1 cellular context compared by ENCODE assay signal in the genomic region with DNA sequence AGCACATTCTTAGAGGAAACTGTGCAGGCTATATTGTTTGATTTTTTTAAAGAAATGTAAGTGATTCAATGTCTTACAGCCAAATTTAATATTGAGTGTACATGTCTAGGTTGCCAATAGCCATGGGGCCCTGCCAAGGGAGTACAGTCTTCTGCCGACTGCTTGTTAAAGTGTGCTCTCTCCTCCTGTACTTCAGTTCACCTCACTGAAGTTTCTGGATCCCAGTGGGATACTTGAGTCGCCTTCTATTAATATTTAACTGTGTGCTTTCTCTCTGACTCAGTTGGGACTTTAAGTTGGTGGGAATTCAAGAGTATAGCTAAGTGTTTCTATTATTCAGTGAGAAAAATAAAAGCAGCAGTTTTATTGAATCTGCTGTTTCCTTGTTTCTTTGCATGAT.
TF ChIP-seq lines count a peak whose summit lies in the region.

No MANE protein-coding gene starts in this region.

TF ChIP-seq in A549, 52 proteins besides CTCF, POLR2A, EP300 and RAD21 (continued from another document):
- TF ChIP-seq HMGXB4 (CRISPR knock-in tag; IDR thresholded peaks at IDR 0.05; ENCODE audit: borderline replicate concordance) = no peak
- no peak for TF ChIP-seq ZC3H11A (IDR thresholded peaks at IDR 0.05)
- TF ChIP-seq RCOR1 (IDR thresholded peaks at IDR 0.05; ENCODE audit: low read depth, low read length) = no peak
- TF ChIP-seq SMC3 (IDR thresholded peaks at IDR 0.05) = no peak
